ENCODE assay signal across 15 cellular contexts in the genomic region with DNA sequence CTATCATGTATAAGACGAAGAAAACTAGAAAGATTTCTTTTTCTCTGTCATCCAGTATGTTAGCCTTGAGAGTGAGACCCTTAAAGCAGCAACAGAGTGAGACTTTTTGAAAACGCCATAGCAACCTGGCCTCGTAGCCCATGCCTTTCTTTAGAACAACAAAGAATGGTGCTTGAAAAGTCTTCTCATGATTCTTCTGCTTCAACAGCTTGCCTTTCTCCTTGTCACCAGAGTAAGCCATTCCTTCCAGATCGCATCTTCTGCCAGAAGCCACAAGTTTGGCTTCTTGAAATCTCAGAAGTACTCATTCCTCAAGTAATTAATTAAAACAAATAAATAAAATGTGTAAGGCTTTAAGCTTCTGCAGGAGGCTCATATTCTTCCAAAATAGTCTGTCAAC.
"Had no signal": no experiment of that assay in that cellular context is flagged by ENCODE, and none has a peak within 500 bp of the region (broad histone marks: within the 10 kb centered on the region; RNA-seq: fewer than 3 reads in every experiment).

No MANE protein-coding gene starts in this region.

- ATAC-seq: activated T-helper 17 cell treated with anti-CD3 and anti-CD28 coated beads, Interleukin-2, amount 50 U/mL, for 72 hours; gastroesophageal sphincter; naive thymus-derived CD4-positive, alpha-beta T cell; T-helper 17 cell had no signal

- H3K36me3 ChIP-seq: adrenal gland, breast epithelium, gastroesophageal sphincter had no signal

- H3K27me3 Mint-ChIP-seq: activated B cell treated with CpG ODN at 0.5 μM for 24 hours; activated CD4-positive, alpha-beta T cell treated with anti-CD3 and anti-CD28 coated beads, Interleukin-2, amount 10 ng/mL, durations not matched to agents 7 days and 5 days; activated naive CD4-positive, alpha-beta T cell treated with anti-CD3 and anti-CD28 coated beads, Interleukin-2, amount 10 ng/mL, durations not matched to agents 7 days and 5 days; activated T-helper 17 cell treated with anti-CD3 and anti-CD28 coated beads, Interleukin-2, amount 50 U/mL, for 72 hours; naive thymus-derived CD4-positive, alpha-beta T cell; stimulated activated naive CD8-positive, alpha-beta T cell treated with anti-CD3 and anti-CD28 coated beads, Interleukin-15, Interleukin-2, amounts not matched to agents 100 ng/mL and 50 ng/mL, for 24 hours had no signal

- H3K27ac Mint-ChIP-seq: activated B cell treated with CpG ODN at 0.5 μM for 24 hours; activated CD4-positive, alpha-beta T cell treated with anti-CD3 and anti-CD28 coated beads, Interleukin-2, amount 10 ng/mL, durations not matched to agents 7 days and 5 days; activated naive CD4-positive, alpha-beta T cell treated with anti-CD3 and anti-CD28 coated beads, Interleukin-2, amount 10 ng/mL, durations not matched to agents 7 days and 5 days; activated T-helper 17 cell treated with anti-CD3 and anti-CD28 coated beads, Interleukin-2, amount 50 U/mL, for 72 hours; naive thymus-derived CD4-positive, alpha-beta T cell; stimulated activated naive CD8-positive, alpha-beta T cell treated with anti-CD3 and anti-CD28 coated beads, Interleukin-15, Interleukin-2, amounts not matched to agents 100 ng/mL and 50 ng/mL, for 24 hours; T-helper 17 cell had no signal

- H3K4me1 ChIP-seq: adrenal gland, breast epithelium, testis had no signal

- H3K27ac ChIP-seq: adrenal gland, breast epithelium, gastroesophageal sphincter, testis had no signal

- H3K9me3 ChIP-seq: adrenal gland, breast epithelium, gastroesophageal sphincter, testis had no signal

- DNase-seq: activated B cell treated with CpG ODN at 0.5 μM for 24 hours; activated CD4-positive, alpha-beta T cell treated with anti-CD3 and anti-CD28 coated beads, Interleukin-2, amount 10 ng/mL, durations not matched to agents 7 days and 5 days; activated naive CD4-positive, alpha-beta T cell treated with anti-CD3 and anti-CD28 coated beads, Interleukin-2, amount 10 ng/mL, durations not matched to agents 7 days and 5 days; activated T-cell treated with anti-CD3 and anti-CD28 coated beads for 4 hours; adrenal gland; kidney glomerular epithelial cell; naive thymus-derived CD4-positive, alpha-beta T cell; stimulated activated CD4-positive, alpha-beta T cell treated with anti-CD3 and anti-CD28 coated beads, Interleukin-4, amount 100 ng/mL, for 1 hour; T-helper 17 cell; testis had no signal

- H3K36me3 Mint-ChIP-seq: activated naive CD4-positive, alpha-beta T cell treated with anti-CD3 and anti-CD28 coated beads, Interleukin-2, amount 10 ng/mL, durations not matched to agents 7 days and 5 days; naive thymus-derived CD4-positive, alpha-beta T cell had no signal

- H3K4me3 Mint-ChIP-seq: activated B cell treated with CpG ODN at 0.5 μM for 24 hours; activated CD4-positive, alpha-beta T cell treated with anti-CD3 and anti-CD28 coated beads, Interleukin-2, amount 10 ng/mL, durations not matched to agents 7 days and 5 days; activated naive CD4-positive, alpha-beta T cell treated with anti-CD3 and anti-CD28 coated beads, Interleukin-2, amount 10 ng/mL, durations not matched to agents 7 days and 5 days; activated T-helper 17 cell treated with anti-CD3 and anti-CD28 coated beads, Interleukin-2, amount 50 U/mL, for 72 hours; naive thymus-derived CD4-positive, alpha-beta T cell; stimulated activated naive CD8-positive, alpha-beta T cell treated with anti-CD3 and anti-CD28 coated beads, Interleukin-15, Interleukin-2, amounts not matched to agents 100 ng/mL and 50 ng/mL, for 24 hours; T-helper 17 cell had no signal

- H3K4me3 ChIP-seq: adrenal gland, breast epithelium, gastroesophageal sphincter, lung, testis had no signal

- H3K27me3 ChIP-seq: adrenal gland, breast epithelium, gastroesophageal sphincter, testis had no signal

- H3K4me1 Mint-ChIP-seq: activated B cell treated with CpG ODN at 0.5 μM for 24 hours; activated CD4-positive, alpha-beta T cell treated with anti-CD3 and anti-CD28 coated beads, Interleukin-2, amount 10 ng/mL, durations not matched to agents 7 days and 5 days; activated naive CD4-positive, alpha-beta T cell treated with anti-CD3 and anti-CD28 coated beads, Interleukin-2, amount 10 ng/mL, durations not matched to agents 7 days and 5 days; activated T-helper 17 cell treated with anti-CD3 and anti-CD28 coated beads, Interleukin-2, amount 50 U/mL, for 72 hours; naive thymus-derived CD4-positive, alpha-beta T cell; T-helper 17 cell had no signal

- H3K9me3 Mint-ChIP-seq: activated B cell treated with CpG ODN at 0.5 μM for 24 hours; activated CD4-positive, alpha-beta T cell treated with anti-CD3 and anti-CD28 coated beads, Interleukin-2, amount 10 ng/mL, durations not matched to agents 7 days and 5 days; activated naive CD4-positive, alpha-beta T cell treated with anti-CD3 and anti-CD28 coated beads, Interleukin-2, amount 10 ng/mL, durations not matched to agents 7 days and 5 days; activated T-helper 17 cell treated with anti-CD3 and anti-CD28 coated beads, Interleukin-2, amount 50 U/mL, for 72 hours; naive thymus-derived CD4-positive, alpha-beta T cell; stimulated activated naive CD8-positive, alpha-beta T cell treated with anti-CD3 and anti-CD28 coated beads, Interleukin-15, Interleukin-2, amounts not matched to agents 100 ng/mL and 50 ng/mL, for 24 hours had no signal
